Comparison of ENCODE assay signal across 23 cellular contexts in genomic region chr16:80620656-80621605, GRCh38.
DNase-seq lines count a peak whose midpoint lies in the region; ATAC-seq and TF ChIP-seq lines count a peak whose summit lies in the region.
"Had no signal": no experiment of that assay in that cellular context is flagged by ENCODE, and none has a peak within 500 bp of the region (broad histone marks: within the 10 kb centered on the region; RNA-seq: fewer than 3 reads in every experiment).

No MANE protein-coding gene starts in this region.

- H2BK5ac ChIP-seq in neuronal stem cell (ENCODE audit: low read length): peak overlapping the region; percentile 19

- TF ChIP-seq EP300 in esophagus muscularis mucosa (IDR thresholded peaks at IDR 0.05): no peak

- H3K4me2 ChIP-seq in neuronal stem cell (ENCODE audit: insufficient read depth, low read length, poor library complexity, severe bottlenecking): no peak overlapping the region
- H3K4me2 ChIP-seq: KMS-11 had no signal

- H3K18ac ChIP-seq in neuronal stem cell (ENCODE audit: low read length): no peak overlapping the region

- no peak overlapping the region for H3K4ac ChIP-seq in neuronal stem cell (ENCODE audit: low read length)

- H3K9ac ChIP-seq in neuronal stem cell (ENCODE audit: low read depth, low read length, poor library complexity): no peak overlapping the region
- H3K9ac ChIP-seq: KMS-11 had no signal

- no peaks in the 10 kb centered on the region for H3K79me1 ChIP-seq in neuronal stem cell (ENCODE audit: low read depth, low read length)

- no peak overlapping the region for H3K14ac ChIP-seq in neuronal stem cell (ENCODE audit: low read length)

- no peak for ATAC-seq in GM18867 (IDR thresholded peaks at IDR 0.05; ENCODE audit: unreplicated experiment)
- ATAC-seq: GM12878 had no signal

- WGBS in esophagus muscularis mucosa: 77% methylated on average over 19 of the region's 19 CpGs
- no CpG with 5 or more reads among the region's 19 CpGs for WGBS in neuronal stem cell (ENCODE audit: extremely low coverage in 2 of 2, insufficient read length in 2 of 2, insufficient replicate concordance in 1 of 2), 2 donors

- H3K27ac ChIP-seq in esophagus muscularis mucosa (replicated peaks in 1 of 4) (no peak overlapping the region), neuronal stem cell (replicated peaks; ENCODE audit: low read length) (no peak overlapping the region)
- H3K27ac ChIP-seq: C4-2B, KMS-11 had no signal

- intact Hi-C loops in esophagus muscularis mucosa (cut with DNase I): no loop called here

- H4K91ac ChIP-seq in neuronal stem cell (ENCODE audit: low read depth, low read length, poor library complexity): no peak overlapping the region

- in situ Hi-C loops in GM13977 (cut with MboI; ENCODE audit: low pct_unique_long_range_greater_than_20kb, low sequenced_read_pairs, unreplicated experiment): no loop called here

- no peak for TF ChIP-seq POLR2A in esophagus muscularis mucosa (IDR thresholded peaks at IDR 0.05; ENCODE audit: low read depth)

- no peak overlapping the region for H2AFZ ChIP-seq in neuronal stem cell (ENCODE audit: low read length)

- H2BK12ac ChIP-seq in neuronal stem cell (ENCODE audit: low read length): no peak overlapping the region

- H4K8ac ChIP-seq in neuronal stem cell (ENCODE audit: low read depth, low read length): no peak overlapping the region

- H2BK15ac ChIP-seq in neuronal stem cell (ENCODE audit: low read length): no peak overlapping the region

- no peak overlapping the region for H2AK5ac ChIP-seq in neuronal stem cell (ENCODE audit: low read depth, low read length)

- no peak overlapping the region for H3K23ac ChIP-seq in neuronal stem cell (ENCODE audit: low read depth, low read length, poor library complexity)

- H3K4me3 ChIP-seq in esophagus muscularis mucosa (no peak overlapping the region), neuronal stem cell (ENCODE audit: low read length in 2 of 2) (no peak overlapping the region), foreskin fibroblast (ENCODE audit: low read depth in 1 of 2, low read length in 2 of 2) (no peak overlapping the region)
- H3K4me3 ChIP-seq: GM12878 had no signal

- DNase-seq in ELR (ENCODE audit: low read depth): peak; percentile 22
- DNase-seq in NCI-H2227 (lab: John Stamatoyannopoulos, UW; ENCODE audit: unreplicated experiment): peak; percentile 30
- peak; percentile 79 for DNase-seq in esophagus muscularis mucosa (ENCODE audit: extremely low spot score)
- DNase-seq in neuronal stem cell (ENCODE audit: low spot score): no peak
- no peak for DNase-seq in NCI-H1417 (lab: John Stamatoyannopoulos, UW)
- no peak for DNase-seq in foreskin fibroblast
- DNase-seq in GM13977 (ENCODE audit: low spot score): no peak
- DNase-seq: Calu3; CD8-positive, alpha-beta memory T cell; HCEC 1CT; IMR-90; MV-4-11; NCI-H1105 treated with DMSO at 0.1 percent for 48 hours; NCI-H1694; NCI-H2081; NCI-H2171; NCI-H446; NCI-H526; Right ventricle myocardium superior had no signal

- H3K27me3 ChIP-seq in esophagus muscularis mucosa (no peaks in the 10 kb centered on the region), neuronal stem cell (ENCODE audit: control insufficient read depth in 3 of 3, insufficient read depth in 3 of 3, low read depth in 1 of 3, low read length in 3 of 3) (no peaks in the 10 kb centered on the region)

- H3K9me3 ChIP-seq in esophagus muscularis mucosa: peaks cover 0 to 17% (median 3%) of the 10 kb centered on the region in 4 donors
- H3K9me3 ChIP-seq in neuronal stem cell (replicated peaks in 1 of 2; ENCODE audit: control insufficient read depth in 2 of 2, insufficient read depth in 1 of 2, low read depth in 1 of 2, low read length in 2 of 2): peaks cover 0 to 4% of the 10 kb centered on the region in 2 donors

- no peak overlapping the region for H2BK120ac ChIP-seq in neuronal stem cell (ENCODE audit: low read depth, low read length)

- TF ChIP-seq CTCF in esophagus muscularis mucosa (IDR thresholded peaks at IDR 0.05) (no peak), foreskin fibroblast (IDR thresholded peaks at IDR 0.05; ENCODE audit: low read depth, low read length) (no peak), GM13977 (IDR thresholded peaks at IDR 0.05; ENCODE audit: extremely low read depth, insufficient read depth, missing control alignments) (no peak)

- H3K36me3 ChIP-seq in esophagus muscularis mucosa: no peaks in the 10 kb centered on the region
- no peaks in the 10 kb centered on the region for H3K36me3 ChIP-seq in neuronal stem cell (replicated peaks in 1 of 2; ENCODE audit: control insufficient read depth in 2 of 2, insufficient read depth in 2 of 2, low read length in 2 of 2)

- no peaks in the 10 kb centered on the region for H3K4me1 ChIP-seq in esophagus muscularis mucosa
- no peaks in the 10 kb centered on the region for H3K4me1 ChIP-seq in neuronal stem cell (ENCODE audit: control insufficient read depth in 2 of 2, insufficient read depth in 1 of 2, low read depth in 1 of 2, low read length in 2 of 2)

Comparison
In these comparisons a context has a peak if more than half of its experiments do, and no peak if none do; other contexts are left out.
1. DNase-seq: peak in ELR (single experiment), NCI-H2227 (single experiment) and esophagus muscularis mucosa (single experiment); none in neuronal stem cell (single experiment), NCI-H1417 (0 of 3), foreskin fibroblast (0 of 2) and GM13977 (single experiment).